In genomic region chr12:29781705-29782266, GRCh38 we compare ENCODE assay signal across 1 cellular context.
TF ChIP-seq lines count a peak whose summit lies in the region.

No MANE protein-coding gene starts in this region.

TF ChIP-seq in HepG2, 621 proteins besides CTCF, POLR2A, EP300 and RAD21 (continued from another document):
- TF ChIP-seq ZNF543 (CRISPR knock-in tag; IDR thresholded peaks at IDR 0.05) (no peak), FOSL1 (CRISPR knock-in tag; IDR thresholded peaks at IDR 0.05; ENCODE audit: borderline replicate concordance) (no peak), ZHX1 (CRISPR knock-in tag; IDR thresholded peaks at IDR 0.05; ENCODE audit: low read depth) (no peak)
